10 cellular contexts compared by ENCODE assay signal in the genomic region with DNA sequence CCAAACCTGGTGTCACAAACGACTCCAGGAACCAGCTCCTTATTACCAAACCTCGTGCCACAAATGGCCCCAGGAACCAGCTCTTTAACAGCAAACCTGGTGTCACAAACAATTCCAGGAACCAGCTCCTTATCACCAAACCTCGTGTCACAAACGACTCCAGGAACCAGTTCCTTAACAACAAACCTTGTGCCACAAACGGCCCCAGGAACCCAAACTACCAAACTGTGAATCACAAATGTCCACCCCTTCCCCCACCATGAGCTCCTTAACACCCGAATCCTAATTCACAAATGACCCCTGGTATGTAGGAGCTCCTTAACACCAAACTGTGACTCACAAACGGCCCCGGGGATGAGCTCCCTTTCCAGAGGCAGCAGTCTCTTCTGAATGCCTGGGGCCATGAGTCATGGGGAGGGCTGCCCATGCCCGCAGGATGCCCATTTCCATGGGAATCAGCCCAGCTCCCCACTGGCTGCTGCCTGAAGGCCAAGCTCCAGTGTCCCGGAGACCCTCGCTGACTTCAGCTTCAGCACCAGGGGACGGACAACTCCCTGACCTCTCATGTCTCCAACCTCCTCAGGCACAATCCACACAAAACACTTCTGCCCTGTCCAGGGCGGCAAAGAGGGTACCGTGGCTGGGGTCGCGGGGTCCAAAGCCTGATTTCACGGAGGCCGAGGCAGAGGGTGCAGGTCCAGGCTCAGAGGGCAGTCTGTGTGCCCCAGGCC.
A peak's percentile ranks its signal among the peaks of the same experiment; 100 is the strongest.
DNase-seq lines count a peak whose midpoint lies in the region; ATAC-seq and TF ChIP-seq lines count a peak whose summit lies in the region.
"Had no signal": no experiment of that assay in that cellular context is flagged by ENCODE, and none has a peak within 500 bp of the region (broad histone marks: within the 10 kb centered on the region; RNA-seq: fewer than 3 reads in every experiment).

No MANE protein-coding gene starts in this region.

- ATAC-seq in GM23338 (peak; percentile 20; the same call in 2 of the 3 replicates), T-cell (replicated peaks in 1 of 4) (no peak), HG03439 (IDR thresholded peaks at IDR 0.05; ENCODE audit: unreplicated experiment) (no peak)

- H3K27me3 ChIP-seq in GM23338 (ENCODE audit: insufficient read depth) (no peaks in the 10 kb centered on the region), SJSA1 (replicated peaks) (no peaks in the 10 kb centered on the region), BE2C (no peaks in the 10 kb centered on the region)

- H3K27ac Mint-ChIP-seq in GM23338: no peak overlapping the region
- H3K27ac Mint-ChIP-seq in T-cell: no peak overlapping the region
- H3K27ac Mint-ChIP-seq: activated naive CD8-positive, alpha-beta T cell had no signal

- peaks cover 13% of the 10 kb centered on the region for H3F3A ChIP-seq in GM23338 (replicated peaks; ENCODE audit: low read depth)

- H3K27me3 Mint-ChIP-seq in GM23338 (ENCODE audit: insufficient read depth, low read depth, poor library complexity) (peaks cover 10% of the 10 kb centered on the region), T-cell (no peaks in the 10 kb centered on the region)
- H3K27me3 Mint-ChIP-seq: activated naive CD8-positive, alpha-beta T cell had no signal

- no peaks in the 10 kb centered on the region for H3K79me2 ChIP-seq in GM23338 (replicated peaks; ENCODE audit: insufficient read depth)

- H3K9me3 Mint-ChIP-seq in GM23338 (peaks cover 22% of the 10 kb centered on the region), T-cell (peaks cover 0 to 4% (median 4%) of the 10 kb centered on the region in 3 donors)

- H3K9me3 ChIP-seq in SJSA1 (replicated peaks): no peaks in the 10 kb centered on the region
- no peaks in the 10 kb centered on the region for H3K9me3 ChIP-seq in BE2C

- H3K36me3 ChIP-seq in GM23338 (ENCODE audit: insufficient read depth): no peaks in the 10 kb centered on the region
- peaks cover 11% of the 10 kb centered on the region; the same call in 1 of the 2 replicates for H3K36me3 ChIP-seq in SJSA1
- peaks cover 6% of the 10 kb centered on the region for H3K36me3 ChIP-seq in BE2C

- no peak overlapping the region for H3K4me2 ChIP-seq in GM23338

- H2AFZ ChIP-seq in GM23338: no peak overlapping the region

- H3K27ac ChIP-seq in GM23338 (ENCODE audit: low read depth): no peak overlapping the region
- H3K27ac ChIP-seq in SJSA1: peak overlapping the region; percentile 14; the same call in 1 of the 2 replicates

- no peaks in the 10 kb centered on the region for H3K9me2 ChIP-seq in GM23338 (ENCODE audit: insufficient read depth)

- H3K4me1 Mint-ChIP-seq in GM23338: peaks cover 3% of the 10 kb centered on the region
- H3K4me1 Mint-ChIP-seq in T-cell: peaks cover 28 to 38% (median 34%) of the 10 kb centered on the region in 3 donors

- no peaks in the 10 kb centered on the region for H4K20me1 ChIP-seq in GM23338 (replicated peaks; ENCODE audit: insufficient read depth)

- DNase-seq in 8988T: peak; percentile 93
- DNase-seq in GM23338 (ENCODE audit: low spot score): no peak
- peak; percentile 89 to 95 for DNase-seq in SJSA1 (ENCODE audit: low read depth in 1 of 2, low spot score in 2 of 2)
- DNase-seq in fibroblast of peridontal ligament (ENCODE audit: extremely low read depth): peak; percentile 73
- no peak for DNase-seq in BE2C
- no peak for DNase-seq in T-cell
- DNase-seq in activated CD4-positive, CD25-positive, alpha-beta regulatory T cell treated with anti-CD3 and anti-CD28 coated beads, Interleukin-2, amount 50 U/mL, for 72 hours: no peak
- DNase-seq: stimulated activated CD8-positive, alpha-beta memory T cell treated with anti-CD3 and anti-CD28 coated beads, Interleukin-4, amount 100 ng/mL, for 48 hours had no signal

- no peak overlapping the region for H3K4me3 ChIP-seq in GM23338
- no peak overlapping the region for H3K4me3 ChIP-seq in SJSA1
- no peak overlapping the region for H3K4me3 ChIP-seq in BE2C (ENCODE audit: low read depth, low read length)

- CTCF ChIA-PET in T-cell (lab: Charles Lee): no interaction called here

- H3K36me3 Mint-ChIP-seq in GM23338 (ENCODE audit: low read depth) (peaks cover 22% of the 10 kb centered on the region), T-cell (peaks cover 33% of the 10 kb centered on the region)

- TF ChIP-seq CTCF in GM23338 (conservative IDR thresholded peaks at IDR 0.05; ENCODE audit: low read depth in 2 of 2) (no peak), BE2C (IDR thresholded peaks at IDR 0.05; ENCODE audit: low read depth, low read length) (no peak)

- H3K4me1 ChIP-seq in GM23338 (ENCODE audit: insufficient read depth) (no peaks in the 10 kb centered on the region), SJSA1 (replicated peaks) (peaks cover 24% of the 10 kb centered on the region), BE2C (peaks cover 5% of the 10 kb centered on the region)

- POLR2A ChIA-PET in T-cell (lab: Charles Lee): interaction anchor here (0.6 kb wide), 3 partner anchors 39 to 396 kb away, joined by 3 to 6 read pairs (median 4); no protein-coding TSS in a partner anchor

- no peak overlapping the region for H3K4me3 Mint-ChIP-seq in GM23338
- H3K4me3 Mint-ChIP-seq in T-cell: no peak overlapping the region
- H3K4me3 Mint-ChIP-seq: activated naive CD8-positive, alpha-beta T cell had no signal

TF ChIP-seq in GM23338, 12 proteins besides CTCF, POLR2A, EP300 and RAD21:
- TF ChIP-seq, protein P1, sequence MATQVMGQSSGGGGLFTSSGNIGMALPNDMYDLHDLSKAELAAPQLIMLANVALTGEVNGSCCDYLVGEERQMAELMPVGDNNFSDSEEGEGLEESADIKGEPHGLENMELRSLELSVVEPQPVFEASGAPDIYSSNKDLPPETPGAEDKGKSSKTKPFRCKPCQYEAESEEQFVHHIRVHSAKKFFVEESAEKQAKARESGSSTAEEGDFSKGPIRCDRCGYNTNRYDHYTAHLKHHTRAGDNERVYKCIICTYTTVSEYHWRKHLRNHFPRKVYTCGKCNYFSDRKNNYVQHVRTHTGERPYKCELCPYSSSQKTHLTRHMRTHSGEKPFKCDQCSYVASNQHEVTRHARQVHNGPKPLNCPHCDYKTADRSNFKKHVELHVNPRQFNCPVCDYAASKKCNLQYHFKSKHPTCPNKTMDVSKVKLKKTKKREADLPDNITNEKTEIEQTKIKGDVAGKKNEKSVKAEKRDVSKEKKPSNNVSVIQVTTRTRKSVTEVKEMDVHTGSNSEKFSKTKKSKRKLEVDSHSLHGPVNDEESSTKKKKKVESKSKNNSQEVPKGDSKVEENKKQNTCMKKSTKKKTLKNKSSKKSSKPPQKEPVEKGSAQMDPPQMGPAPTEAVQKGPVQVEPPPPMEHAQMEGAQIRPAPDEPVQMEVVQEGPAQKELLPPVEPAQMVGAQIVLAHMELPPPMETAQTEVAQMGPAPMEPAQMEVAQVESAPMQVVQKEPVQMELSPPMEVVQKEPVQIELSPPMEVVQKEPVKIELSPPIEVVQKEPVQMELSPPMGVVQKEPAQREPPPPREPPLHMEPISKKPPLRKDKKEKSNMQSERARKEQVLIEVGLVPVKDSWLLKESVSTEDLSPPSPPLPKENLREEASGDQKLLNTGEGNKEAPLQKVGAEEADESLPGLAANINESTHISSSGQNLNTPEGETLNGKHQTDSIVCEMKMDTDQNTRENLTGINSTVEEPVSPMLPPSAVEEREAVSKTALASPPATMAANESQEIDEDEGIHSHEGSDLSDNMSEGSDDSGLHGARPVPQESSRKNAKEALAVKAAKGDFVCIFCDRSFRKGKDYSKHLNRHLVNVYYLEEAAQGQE (IDR thresholded peaks at IDR 0.05; ENCODE audit: unreplicated experiment): peak; percentile 22
- TF ChIP-seq NANOG (IDR thresholded peaks at IDR 0.05; ENCODE audit: borderline replicate concordance): no peak
- no peak for TF ChIP-seq EZH2phosphoT487 (IDR thresholded peaks at IDR 0.05; ENCODE audit: unreplicated experiment)
- TF ChIP-seq EZH2 (IDR thresholded peaks at IDR 0.05; ENCODE audit: low read depth, unreplicated experiment): no peak

Comparison
In these comparisons a context has a peak if more than half of its experiments do, and no peak if none do; other contexts are left out.
1. DNase-seq: peak in 8988T (single experiment), SJSA1 (2 of 2) and fibroblast of peridontal ligament (single experiment); none in GM23338 (single experiment), BE2C (single experiment), T-cell (0 of 34) and activated CD4-positive, CD25-positive, alpha-beta regulatory T cell treated with anti-CD3 and anti-CD28 coated beads, Interleukin-2, amount 50 U/mL, for 72 hours (single experiment).